Comparison of ENCODE assay signal across 27 cellular contexts in the genomic region with DNA sequence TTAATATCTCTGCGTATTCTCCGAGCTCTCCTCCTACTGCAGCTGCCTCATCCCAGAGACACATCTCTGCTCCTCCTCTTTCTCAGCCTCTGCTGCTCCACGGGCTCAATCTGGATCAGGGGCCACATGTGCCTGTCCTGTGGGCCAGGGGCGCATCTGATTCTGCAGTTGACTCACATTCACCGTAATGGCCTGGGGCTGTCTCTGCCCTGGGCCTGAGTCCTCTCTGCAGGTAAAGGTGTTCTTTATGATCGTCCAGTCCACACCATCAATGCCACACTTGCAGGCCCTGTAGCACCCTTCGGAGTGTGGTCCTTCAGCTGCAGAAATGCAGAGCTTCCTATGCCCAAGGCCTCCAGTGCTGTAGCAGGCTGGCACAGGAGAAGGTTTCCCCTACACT.
"Had no signal": no experiment of that assay in that cellular context is flagged by ENCODE, and none has a peak within 500 bp of the region (broad histone marks: within the 10 kb centered on the region; RNA-seq: fewer than 3 reads in every experiment).

No MANE protein-coding gene starts in this region.

- H3K9me3 ChIP-seq: ascending aorta had no signal

- H3K4me3 ChIP-seq: ascending aorta, breast epithelium, cardiac muscle cell, coronary artery, dorsolateral prefrontal cortex had no signal

- ATAC-seq: activated CD4-positive, alpha-beta T cell treated with anti-CD3 and anti-CD28 coated beads for 36 hours; activated CD8-positive, alpha-beta memory T cell treated with anti-CD3 and anti-CD28 coated beads, Interleukin-2, amount 10 ng/mL, durations not matched to agents 7 days and 5 days; activated CD8-positive, alpha-beta T cell treated with anti-CD3 and anti-CD28 coated beads, Interleukin-2, amount 10 ng/mL, durations not matched to agents 7 days and 5 days; activated naive CD4-positive, alpha-beta T cell treated with anti-CD3 and anti-CD28 coated beads, Interleukin-2, amount 50 U/mL, for 72 hours; esophagus mucosa had no signal

- H3K36me3 ChIP-seq: ascending aorta, breast epithelium, cardiac muscle cell had no signal

- DNase-seq: activated CD4-positive, alpha-beta memory T cell treated with anti-CD3 and anti-CD28 coated beads for 36 hours; activated CD4-positive, alpha-beta T cell treated with anti-CD3 and anti-CD28 coated beads for 36 hours; activated CD4-positive, alpha-beta T cell treated with anti-CD3 and anti-CD28 coated beads, Interleukin-2, amount 10 ng/mL, durations not matched to agents 24 days and 14 days; activated CD4-positive, CD25-positive, alpha-beta regulatory T cell; activated CD4-positive, CD25-positive, alpha-beta regulatory T cell treated with anti-CD3 and anti-CD28 coated beads, Interleukin-2, amount 50 U/mL, for 72 hours; activated CD8-positive, alpha-beta memory T cell treated with anti-CD3 and anti-CD28 coated beads, Interleukin-2, amount 10 ng/mL, durations not matched to agents 7 days and 5 days; activated CD8-positive, alpha-beta memory T cell treated with anti-CD3 and anti-CD28 coated beads, Interleukin-2, amount 50 U/mL, for 4 hours; activated CD8-positive, alpha-beta T cell treated with anti-CD3 and anti-CD28 coated beads, Interleukin-2, amount 10 ng/mL, durations not matched to agents 7 days and 5 days; activated gamma-delta T cell treated with Interleukin-2 at 50 U/mL for 16 hours; activated naive CD4-positive, alpha-beta T cell treated with Interleukin-2 at 50 U/mL for 16 hours; activated naive CD8-positive, alpha-beta T cell treated with anti-CD3 and anti-CD28 coated beads, Interleukin-2, amount 10 ng/mL, durations not matched to agents 7 days and 5 days; activated T-cell treated with anti-CD3 and anti-CD28 coated beads, Interleukin-2, amount 50 U/mL, for 1 hour; activated T-cell treated with anti-CD3 and anti-CD28 coated beads, Interleukin-2, amount 50 U/mL, for 48 hours; central memory CD4-positive, alpha-beta T cell; cerebellar nuclear complex; effector memory CD4-positive, alpha-beta T cell; endodermal cell; foreskin fibroblast; head of caudate nucleus; T-helper 2 cell had no signal

- H3K27me3 ChIP-seq: ascending aorta, breast epithelium, cardiac muscle cell, dorsolateral prefrontal cortex had no signal

- H3K4me1 ChIP-seq: ascending aorta, breast epithelium had no signal

- H3K27ac ChIP-seq: ascending aorta, breast epithelium, cardiac muscle cell, coronary artery, dorsolateral prefrontal cortex had no signal
